ENCODE assay signal across 1 cellular context in genomic region chr9:129574911-129575574, GRCh38.
TF ChIP-seq lines count a peak whose summit lies in the region.

No MANE protein-coding gene starts in this region.

TF ChIP-seq in IMR-90, 13 proteins besides CTCF, POLR2A, EP300 and RAD21:
- TF ChIP-seq CEBPB (IDR thresholded peaks at IDR 0.05; ENCODE audit: low read depth, low read length): peak; percentile 93
- TF ChIP-seq CHD1 (IDR thresholded peaks at IDR 0.05; ENCODE audit: low read depth, low read length): no peak
- no peak for TF ChIP-seq MAZ (IDR thresholded peaks at IDR 0.05; ENCODE audit: borderline replicate concordance, low read depth, low read length)
- TF ChIP-seq SMC3 (IDR thresholded peaks at IDR 0.05; ENCODE audit: low read depth, low read length): no peak
- TF ChIP-seq USF2 (IDR thresholded peaks at IDR 0.05; ENCODE audit: low read depth, low read length): no peak
- TF ChIP-seq MAFK (IDR thresholded peaks at IDR 0.05; ENCODE audit: low read depth, low read length): no peak
- no peak for TF ChIP-seq ELK1 (IDR thresholded peaks at IDR 0.05; ENCODE audit: borderline replicate concordance, low read depth, low read length)
- 0 out of 2 replicates have a peak, but pooled peaks have one; percentile 3 for TF ChIP-seq FOS (IDR thresholded peaks at IDR 0.05; ENCODE audit: low read depth, low read length)
